Comparison of ENCODE assay signal across 2 cellular contexts in genomic region chr20:674936-675452, GRCh38.
TF ChIP-seq lines count a peak whose summit lies in the region.

No MANE protein-coding gene starts in this region.

TF ChIP-seq in A549, 52 proteins besides CTCF, POLR2A, EP300 and RAD21 (continued from another document):
- TF ChIP-seq REST (IDR thresholded peaks at IDR 0.05) (no peak), MAX (IDR thresholded peaks at IDR 0.05) (no peak), CHD2 (IDR thresholded peaks at IDR 0.05; ENCODE audit: low read length, partially characterized antibody) (no peak), USF2 (IDR thresholded peaks at IDR 0.05) (no peak), MYC (IDR thresholded peaks at IDR 0.05; ENCODE audit: borderline replicate concordance, low read length) (no peak), HOXB13 (CRISPR knock-in tag; IDR thresholded peaks at IDR 0.05; ENCODE audit: low read depth) (no peak), RNF2 (IDR thresholded peaks at IDR 0.05; ENCODE audit: borderline replicate concordance, low read depth) (no peak), NR3C1 (IDR thresholded peaks at IDR 0.05) (no peak)

TF ChIP-seq in GM23338, 12 proteins besides CTCF, POLR2A, EP300 and RAD21 (continued from another document):
- no peak for TF ChIP-seq REST (IDR thresholded peaks at IDR 0.05; ENCODE audit: unreplicated experiment)
- no peak for TF ChIP-seq ZNF114 (CRISPR knock-in tag; IDR thresholded peaks at IDR 0.05)
- TF ChIP-seq NANOG (IDR thresholded peaks at IDR 0.05; ENCODE audit: borderline replicate concordance), result no peak
- TF ChIP-seq ZNF462 (CRISPR knock-in tag; IDR thresholded peaks at IDR 0.05), result no peak
- TF ChIP-seq STAT1 (IDR thresholded peaks at IDR 0.05; ENCODE audit: unreplicated experiment), result no peak
- no peak for TF ChIP-seq EZH2 (IDR thresholded peaks at IDR 0.05; ENCODE audit: low read depth, unreplicated experiment)
- no peak for TF ChIP-seq CREB1 (CRISPR knock-in tag; IDR thresholded peaks at IDR 0.05; ENCODE audit: low read depth)
- no peak for TF ChIP-seq ZNF331 (CRISPR knock-in tag; IDR thresholded peaks at IDR 0.05; ENCODE audit: low read depth)
